Comparison of ENCODE assay signal across 15 cellular contexts in the genomic region with DNA sequence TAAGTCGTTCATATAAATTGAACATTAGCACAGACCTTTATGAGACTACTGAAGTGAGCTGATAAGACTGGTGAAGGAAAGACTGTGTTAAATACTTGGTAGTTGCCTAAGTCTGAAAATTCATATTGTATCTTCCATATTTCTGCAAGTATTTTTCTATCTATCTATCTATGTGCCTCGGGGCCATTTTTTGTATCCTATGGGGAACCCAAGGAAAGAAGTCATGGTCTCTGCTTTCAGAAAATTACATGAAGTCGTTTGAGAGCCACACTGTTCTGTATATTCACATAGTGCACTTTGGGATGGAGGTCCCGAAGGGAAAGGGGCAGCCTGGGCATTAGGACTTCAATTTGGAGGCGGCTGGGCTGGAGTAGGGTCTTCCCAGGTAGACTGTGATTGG.
"Had no signal": no experiment of that assay in that cellular context is flagged by ENCODE, and none has a peak within 500 bp of the region (broad histone marks: within the 10 kb centered on the region; RNA-seq: fewer than 3 reads in every experiment).

No MANE protein-coding gene starts in this region.

- H3K79me2 ChIP-seq: hepatocyte had no signal

- H3K27ac Mint-ChIP-seq: progenitor cell of endocrine pancreas had no signal

- H3K9me3 ChIP-seq: adrenal gland, body of pancreas, testis, vagina had no signal

- H3K27me3 ChIP-seq: adrenal gland, body of pancreas, hepatocyte, testis, vagina had no signal

- H3K4me2 ChIP-seq: hepatocyte had no signal

- H3K4me3 Mint-ChIP-seq: central memory CD8-positive, alpha-beta T cell had no signal

- H3K27ac ChIP-seq: adrenal gland, body of pancreas, hepatocyte, testis, vagina, VCaP had no signal

- H3K4me1 Mint-ChIP-seq: central memory CD8-positive, alpha-beta T cell had no signal

- H3K4me1 ChIP-seq: adrenal gland, body of pancreas, testis, vagina had no signal

- H3K9me3 Mint-ChIP-seq: central memory CD8-positive, alpha-beta T cell had no signal

- DNase-seq: activated naive CD4-positive, alpha-beta T cell treated with anti-CD3 and anti-CD28 coated beads, Interleukin-2, amount 50 U/mL, for 16 hours; body of pancreas; effector memory CD4-positive, alpha-beta T cell; left ventricle myocardium superior; right cardiac atrium; stimulated activated CD4-positive, alpha-beta T cell treated with anti-CD3 and anti-CD28 coated beads, Interleukin-1b, Interleukin-23, amount 100 ng/mL, for 48 hours; stimulated activated naive CD4-positive, alpha-beta T cell treated with Interleukin-2 at 50 U/mL for 16 hours; T1000 had no signal

- H2AFZ ChIP-seq: hepatocyte had no signal

- H3K4me3 ChIP-seq: adrenal gland, body of pancreas, hepatocyte, testis, vagina had no signal
